In genomic region chr20:44526129-44526528, GRCh38 we compare ENCODE assay signal across 1 cellular context.
A peak's percentile ranks its signal among the peaks of the same experiment; 100 is the strongest.
TF ChIP-seq lines count a peak whose summit lies in the region.

No MANE protein-coding gene starts in this region.

TF ChIP-seq in HepG2, 621 proteins besides CTCF, POLR2A, EP300 and RAD21:
- TF ChIP-seq ZNF557 (CRISPR knock-in tag; IDR thresholded peaks at IDR 0.05), result no peak
- peak; percentile 12; the same call in 1 of the 2 replicates for TF ChIP-seq FOSL2 (CRISPR knock-in tag; IDR thresholded peaks at IDR 0.05)
- TF ChIP-seq, protein P1, sequence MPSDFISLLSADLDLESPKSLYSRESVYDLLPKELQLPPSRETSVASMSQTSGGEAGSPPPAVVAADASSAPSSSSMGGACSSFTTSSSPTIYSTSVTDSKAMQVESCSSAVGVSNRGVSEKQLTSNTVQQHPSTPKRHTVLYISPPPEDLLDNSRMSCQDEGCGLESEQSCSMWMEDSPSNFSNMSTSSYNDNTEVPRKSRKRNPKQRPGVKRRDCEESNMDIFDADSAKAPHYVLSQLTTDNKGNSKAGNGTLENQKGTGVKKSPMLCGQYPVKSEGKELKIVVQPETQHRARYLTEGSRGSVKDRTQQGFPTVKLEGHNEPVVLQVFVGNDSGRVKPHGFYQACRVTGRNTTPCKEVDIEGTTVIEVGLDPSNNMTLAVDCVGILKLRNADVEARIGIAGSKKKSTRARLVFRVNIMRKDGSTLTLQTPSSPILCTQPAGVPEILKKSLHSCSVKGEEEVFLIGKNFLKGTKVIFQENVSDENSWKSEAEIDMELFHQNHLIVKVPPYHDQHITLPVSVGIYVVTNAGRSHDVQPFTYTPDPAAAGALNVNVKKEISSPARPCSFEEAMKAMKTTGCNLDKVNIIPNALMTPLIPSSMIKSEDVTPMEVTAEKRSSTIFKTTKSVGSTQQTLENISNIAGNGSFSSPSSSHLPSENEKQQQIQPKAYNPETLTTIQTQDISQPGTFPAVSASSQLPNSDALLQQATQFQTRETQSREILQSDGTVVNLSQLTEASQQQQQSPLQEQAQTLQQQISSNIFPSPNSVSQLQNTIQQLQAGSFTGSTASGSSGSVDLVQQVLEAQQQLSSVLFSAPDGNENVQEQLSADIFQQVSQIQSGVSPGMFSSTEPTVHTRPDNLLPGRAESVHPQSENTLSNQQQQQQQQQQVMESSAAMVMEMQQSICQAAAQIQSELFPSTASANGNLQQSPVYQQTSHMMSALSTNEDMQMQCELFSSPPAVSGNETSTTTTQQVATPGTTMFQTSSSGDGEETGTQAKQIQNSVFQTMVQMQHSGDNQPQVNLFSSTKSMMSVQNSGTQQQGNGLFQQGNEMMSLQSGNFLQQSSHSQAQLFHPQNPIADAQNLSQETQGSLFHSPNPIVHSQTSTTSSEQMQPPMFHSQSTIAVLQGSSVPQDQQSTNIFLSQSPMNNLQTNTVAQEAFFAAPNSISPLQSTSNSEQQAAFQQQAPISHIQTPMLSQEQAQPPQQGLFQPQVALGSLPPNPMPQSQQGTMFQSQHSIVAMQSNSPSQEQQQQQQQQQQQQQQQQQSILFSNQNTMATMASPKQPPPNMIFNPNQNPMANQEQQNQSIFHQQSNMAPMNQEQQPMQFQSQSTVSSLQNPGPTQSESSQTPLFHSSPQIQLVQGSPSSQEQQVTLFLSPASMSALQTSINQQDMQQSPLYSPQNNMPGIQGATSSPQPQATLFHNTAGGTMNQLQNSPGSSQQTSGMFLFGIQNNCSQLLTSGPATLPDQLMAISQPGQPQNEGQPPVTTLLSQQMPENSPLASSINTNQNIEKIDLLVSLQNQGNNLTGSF (CRISPR knock-in tag; IDR thresholded peaks at IDR 0.05), result no peak
- 0 out of 2 replicates have a peak, but pooled peaks have one; percentile 35 for TF ChIP-seq SAP130 (CRISPR knock-in tag; IDR thresholded peaks at IDR 0.05; ENCODE audit: low read depth)
- TF ChIP-seq ZNF572 (CRISPR knock-in tag; IDR thresholded peaks at IDR 0.05), result no peak
- TF ChIP-seq, protein P2, sequence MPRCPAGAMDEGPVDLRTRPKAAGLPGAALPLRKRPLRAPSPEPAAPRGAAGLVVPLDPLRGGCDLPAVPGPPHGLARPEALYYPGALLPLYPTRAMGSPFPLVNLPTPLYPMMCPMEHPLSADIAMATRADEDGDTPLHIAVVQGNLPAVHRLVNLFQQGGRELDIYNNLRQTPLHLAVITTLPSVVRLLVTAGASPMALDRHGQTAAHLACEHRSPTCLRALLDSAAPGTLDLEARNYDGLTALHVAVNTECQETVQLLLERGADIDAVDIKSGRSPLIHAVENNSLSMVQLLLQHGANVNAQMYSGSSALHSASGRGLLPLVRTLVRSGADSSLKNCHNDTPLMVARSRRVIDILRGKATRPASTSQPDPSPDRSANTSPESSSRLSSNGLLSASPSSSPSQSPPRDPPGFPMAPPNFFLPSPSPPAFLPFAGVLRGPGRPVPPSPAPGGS (CRISPR knock-in tag; IDR thresholded peaks at IDR 0.05), result 0 out of 2 replicates have a peak, but pooled peaks have one; percentile 25
- no peak for TF ChIP-seq ZNF879 (CRISPR knock-in tag; IDR thresholded peaks at IDR 0.05)
- TF ChIP-seq SOX13 (IDR thresholded peaks at IDR 0.05), result no peak
- peak in 1 of 2 experiments; percentile 16; a peak in 1 of 4 replicates for TF ChIP-seq SOX13 (CRISPR knock-in tag; conservative IDR thresholded peaks at IDR 0.05 in 1 of 2, IDR thresholded peaks at IDR 0.05 in 1 of 2)
- TF ChIP-seq DNMT3B (CRISPR knock-in tag; conservative IDR thresholded peaks at IDR 0.05), result no peak
- TF ChIP-seq ZNF24 (IDR thresholded peaks at IDR 0.05), result no peak
- no peak for TF ChIP-seq ZSCAN29 (CRISPR knock-in tag; conservative IDR thresholded peaks at IDR 0.05)
- no peak for TF ChIP-seq HOXD1 (CRISPR knock-in tag; IDR thresholded peaks at IDR 0.05)
- no peak for TF ChIP-seq TFDP2 (CRISPR knock-in tag; IDR thresholded peaks at IDR 0.05)
- no peak for TF ChIP-seq TOPORS (CRISPR knock-in tag; IDR thresholded peaks at IDR 0.05)
- TF ChIP-seq TCF7 (IDR thresholded peaks at IDR 0.05; ENCODE audit: low read depth), result 0 out of 2 replicates have a peak, but pooled peaks have one; percentile 13
